In genomic region chr18:48228841-48229240, GRCh38 we compare ENCODE assay signal across 16 cellular contexts.
DNase-seq lines count a peak whose midpoint lies in the region; ATAC-seq and TF ChIP-seq lines count a peak whose summit lies in the region.
"Had no signal": no experiment of that assay in that cellular context is flagged by ENCODE, and none has a peak within 500 bp of the region (broad histone marks: within the 10 kb centered on the region; RNA-seq: fewer than 3 reads in every experiment).

No MANE protein-coding gene starts in this region.

- H3K4me1 Mint-ChIP-seq in T-helper 1 cell treated with Interleukin-12 subunit alpha and Interleukin-12 subunit beta and Interleukin-4 antibody, amounts not matched to agents 30 μg/mL and 1 μg/mL, for 36 hours (ENCODE audit: low read depth): peaks cover 34% of the 10 kb centered on the region
- H3K4me1 Mint-ChIP-seq in dendritic cell treated with granulocyte-macrophage colony-stimulating factor and Interleukin-4, amounts not matched to agents 40 ng/mL and 50 ng/mL, for 4 days (ENCODE audit: low read depth): peaks cover 43% of the 10 kb centered on the region

- H3K27ac ChIP-seq in HEK293 (ENCODE audit: extremely low read depth, low read depth, low read length) (no peak overlapping the region), neuronal stem cell (replicated peaks; ENCODE audit: low read length) (no peak overlapping the region)
- H3K27ac ChIP-seq: epithelial cell of prostate had no signal

- H3K27ac Mint-ChIP-seq in T-helper 1 cell treated with Interleukin-12 subunit alpha and Interleukin-12 subunit beta and Interleukin-4 antibody, amounts not matched to agents 30 μg/mL and 1 μg/mL, for 36 hours: peak overlapping the region; percentile 73
- H3K27ac Mint-ChIP-seq in dendritic cell treated with granulocyte-macrophage colony-stimulating factor and Interleukin-4, amounts not matched to agents 40 ng/mL and 50 ng/mL, for 4 days: peak overlapping the region; percentile 12
- H3K27ac Mint-ChIP-seq: natural killer cell had no signal

- H2AFZ ChIP-seq in neuronal stem cell (ENCODE audit: low read length): no peak overlapping the region

- no peaks in the 10 kb centered on the region for H3K9me3 ChIP-seq in HEK293 (ENCODE audit: control insufficient read depth, insufficient read depth, low read depth, low read length)
- peaks cover 0 to 2% of the 10 kb centered on the region in 2 donors for H3K9me3 ChIP-seq in neuronal stem cell (replicated peaks in 1 of 2; ENCODE audit: control insufficient read depth in 2 of 2, insufficient read depth in 1 of 2, low read depth in 1 of 2, low read length in 2 of 2)

- ATAC-seq in GM21423 (IDR thresholded peaks at IDR 0.05; ENCODE audit: unreplicated experiment) (no peak), GM18873 (IDR thresholded peaks at IDR 0.05; ENCODE audit: low FRiP score, unreplicated experiment) (no peak)
- ATAC-seq: natural killer cell had no signal

- H3K9me3 Mint-ChIP-seq in T-helper 1 cell treated with Interleukin-12 subunit alpha and Interleukin-12 subunit beta and Interleukin-4 antibody, amounts not matched to agents 30 μg/mL and 1 μg/mL, for 36 hours: no peaks in the 10 kb centered on the region
- no peaks in the 10 kb centered on the region for H3K9me3 Mint-ChIP-seq in dendritic cell treated with granulocyte-macrophage colony-stimulating factor and Interleukin-4, amounts not matched to agents 40 ng/mL and 50 ng/mL, for 4 days
- H3K9me3 Mint-ChIP-seq: CD8-positive, alpha-beta memory T cell; natural killer cell had no signal

- H3K4me3 Mint-ChIP-seq in T-helper 1 cell treated with Interleukin-12 subunit alpha and Interleukin-12 subunit beta and Interleukin-4 antibody, amounts not matched to agents 30 μg/mL and 1 μg/mL, for 36 hours: no peak overlapping the region
- no peak overlapping the region for H3K4me3 Mint-ChIP-seq in dendritic cell treated with granulocyte-macrophage colony-stimulating factor and Interleukin-4, amounts not matched to agents 40 ng/mL and 50 ng/mL, for 4 days
- H3K4me3 Mint-ChIP-seq: immature natural killer cell, natural killer cell had no signal

- H3K79me1 ChIP-seq in neuronal stem cell (ENCODE audit: low read depth, low read length): no peaks in the 10 kb centered on the region

- H3K36me3 ChIP-seq in HEK293 (ENCODE audit: control insufficient read depth in 2 of 2, insufficient read depth in 1 of 2, low read length in 2 of 2) (no peaks in the 10 kb centered on the region), neuronal stem cell (replicated peaks in 1 of 2; ENCODE audit: control insufficient read depth in 2 of 2, insufficient read depth in 2 of 2, low read length in 2 of 2) (no peaks in the 10 kb centered on the region)

- H4K8ac ChIP-seq in neuronal stem cell (ENCODE audit: low read depth, low read length): no peak overlapping the region

- no peak overlapping the region for H4K91ac ChIP-seq in neuronal stem cell (ENCODE audit: low read depth, low read length, poor library complexity)

- POLR2A ChIA-PET in HEK293 (lab: Yijun Ruan, JAX): no interaction called here

- WGBS in neuronal stem cell (ENCODE audit: extremely low coverage in 2 of 2, insufficient read length in 2 of 2, insufficient replicate concordance in 1 of 2), 2 donors: no CpG with 5 or more reads among the region's 10 CpGs

- DNase-seq in T-helper 1 cell (no peak), neuronal stem cell (ENCODE audit: low spot score) (no peak), mucosa of gallbladder (ENCODE audit: low spot score) (no peak)
- DNase-seq: ACHN; activated CD4-positive, alpha-beta T cell treated with anti-CD3 and anti-CD28 coated beads, Interleukin-2, amount 50 U/mL, for 4 hours; CD8-positive, alpha-beta memory T cell; immature natural killer cell; natural killer cell; SIG-M5 had no signal

- H3K4ac ChIP-seq in neuronal stem cell (ENCODE audit: low read length): no peak overlapping the region

- intact Hi-C loops in dendritic cell treated with granulocyte-macrophage colony-stimulating factor and Interleukin-4, amounts not matched to agents 40 ng/mL and 50 ng/mL, for 4 days (cut with micrococcal nuclease): loop anchor here (10.0 kb wide), 1 partner anchor 64 kb away; no protein-coding TSS in a partner anchor

- H3K36me3 Mint-ChIP-seq in T-helper 1 cell treated with Interleukin-12 subunit alpha and Interleukin-12 subunit beta and Interleukin-4 antibody, amounts not matched to agents 30 μg/mL and 1 μg/mL, for 36 hours (ENCODE audit: low read depth): peaks cover 1% of the 10 kb centered on the region
- no peaks in the 10 kb centered on the region for H3K36me3 Mint-ChIP-seq in dendritic cell treated with granulocyte-macrophage colony-stimulating factor and Interleukin-4, amounts not matched to agents 40 ng/mL and 50 ng/mL, for 4 days (ENCODE audit: low read depth)
- H3K36me3 Mint-ChIP-seq: CD8-positive, alpha-beta memory T cell; immature natural killer cell; natural killer cell had no signal

- H3K4me3 ChIP-seq in HEK293 (ENCODE audit: low read depth, low read length) (no peak overlapping the region), neuronal stem cell (ENCODE audit: low read length in 2 of 2) (no peak overlapping the region)
- H3K4me3 ChIP-seq: coronary artery had no signal

- peaks cover 9% of the 10 kb centered on the region for H3K4me1 ChIP-seq in HEK293 (ENCODE audit: control insufficient read depth, insufficient read depth, low read length)
- peaks cover 0 to 5% of the 10 kb centered on the region in 2 donors for H3K4me1 ChIP-seq in neuronal stem cell (ENCODE audit: control insufficient read depth in 2 of 2, insufficient read depth in 1 of 2, low read depth in 1 of 2, low read length in 2 of 2)

- H2BK5ac ChIP-seq in neuronal stem cell (ENCODE audit: low read length): no peak overlapping the region

- no peak overlapping the region for H2BK15ac ChIP-seq in neuronal stem cell (ENCODE audit: low read length)

- H3K14ac ChIP-seq in neuronal stem cell (ENCODE audit: low read length): no peak overlapping the region

- no peak overlapping the region for H2BK12ac ChIP-seq in neuronal stem cell (ENCODE audit: low read length)

- no peak overlapping the region for H3K4me2 ChIP-seq in neuronal stem cell (ENCODE audit: insufficient read depth, low read length, poor library complexity, severe bottlenecking)

- H3K9ac ChIP-seq in neuronal stem cell (ENCODE audit: low read depth, low read length, poor library complexity): peak overlapping the region; percentile 24

- TF ChIP-seq CTCF in HEK293 (tag by site-specific recombination; IDR thresholded peaks at IDR 0.05): no peak

- H2BK120ac ChIP-seq in neuronal stem cell (ENCODE audit: low read depth, low read length): no peak overlapping the region

- H3K23ac ChIP-seq in neuronal stem cell (ENCODE audit: low read depth, low read length, poor library complexity): no peak overlapping the region

- CTCF ChIA-PET in HEK293 (lab: Yijun Ruan, JAX): interaction anchor here (0.6 to 4.4 kb wide), 17 partner anchors 9 to 492 kb away, joined by 3 to 104 read pairs (median 6); no protein-coding TSS in a partner anchor

- peaks cover 15% of the 10 kb centered on the region for H3K27me3 Mint-ChIP-seq in T-helper 1 cell treated with Interleukin-12 subunit alpha and Interleukin-12 subunit beta and Interleukin-4 antibody, amounts not matched to agents 30 μg/mL and 1 μg/mL, for 36 hours (ENCODE audit: low read depth)
- H3K27me3 Mint-ChIP-seq in dendritic cell treated with granulocyte-macrophage colony-stimulating factor and Interleukin-4, amounts not matched to agents 40 ng/mL and 50 ng/mL, for 4 days: peaks cover 3% of the 10 kb centered on the region

- H3K18ac ChIP-seq in neuronal stem cell (ENCODE audit: low read length): no peak overlapping the region

- H3K27me3 ChIP-seq in neuronal stem cell (ENCODE audit: control insufficient read depth in 3 of 3, insufficient read depth in 3 of 3, low read depth in 1 of 3, low read length in 3 of 3): no peaks in the 10 kb centered on the region

- peak overlapping the region; percentile 11 for H2AK5ac ChIP-seq in neuronal stem cell (ENCODE audit: low read depth, low read length)

TF ChIP-seq in HEK293, 187 proteins besides CTCF, POLR2A, EP300 and RAD21:
- TF ChIP-seq ZNF521 (tag by site-specific recombination; IDR thresholded peaks at IDR 0.05) (no peak), ZNF791 (tag by site-specific recombination; IDR thresholded peaks at IDR 0.05) (no peak), ZNF24 (tag by site-specific recombination; IDR thresholded peaks at IDR 0.05) (no peak), SP7 (tag by site-specific recombination; IDR thresholded peaks at IDR 0.05) (no peak), ZFHX2 (tag by site-specific recombination; conservative IDR thresholded peaks at IDR 0.05) (peak; percentile 62), EGR2 (tag by site-specific recombination; IDR thresholded peaks at IDR 0.05; ENCODE audit: low read depth) (0 out of 2 replicates have a peak, but pooled peaks have one; percentile 24), ZBTB7A (tag by site-specific recombination; IDR thresholded peaks at IDR 0.05; ENCODE audit: low read depth) (no peak), ZNF184 (tag by site-specific recombination; IDR thresholded peaks at IDR 0.05) (no peak), FEZF1 (tag by site-specific recombination; IDR thresholded peaks at IDR 0.05) (no peak)
- TF ChIP-seq, protein P1, sequence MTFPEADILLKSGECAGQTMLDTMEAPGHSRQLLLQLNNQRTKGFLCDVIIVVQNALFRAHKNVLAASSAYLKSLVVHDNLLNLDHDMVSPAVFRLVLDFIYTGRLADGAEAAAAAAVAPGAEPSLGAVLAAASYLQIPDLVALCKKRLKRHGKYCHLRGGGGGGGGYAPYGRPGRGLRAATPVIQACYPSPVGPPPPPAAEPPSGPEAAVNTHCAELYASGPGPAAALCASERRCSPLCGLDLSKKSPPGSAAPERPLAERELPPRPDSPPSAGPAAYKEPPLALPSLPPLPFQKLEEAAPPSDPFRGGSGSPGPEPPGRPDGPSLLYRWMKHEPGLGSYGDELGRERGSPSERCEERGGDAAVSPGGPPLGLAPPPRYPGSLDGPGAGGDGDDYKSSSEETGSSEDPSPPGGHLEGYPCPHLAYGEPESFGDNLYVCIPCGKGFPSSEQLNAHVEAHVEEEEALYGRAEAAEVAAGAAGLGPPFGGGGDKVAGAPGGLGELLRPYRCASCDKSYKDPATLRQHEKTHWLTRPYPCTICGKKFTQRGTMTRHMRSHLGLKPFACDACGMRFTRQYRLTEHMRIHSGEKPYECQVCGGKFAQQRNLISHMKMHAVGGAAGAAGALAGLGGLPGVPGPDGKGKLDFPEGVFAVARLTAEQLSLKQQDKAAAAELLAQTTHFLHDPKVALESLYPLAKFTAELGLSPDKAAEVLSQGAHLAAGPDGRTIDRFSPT (tag by site-specific recombination; IDR thresholded peaks at IDR 0.05): no peak
